ENCODE assay signal across 36 cellular contexts in the genomic region with DNA sequence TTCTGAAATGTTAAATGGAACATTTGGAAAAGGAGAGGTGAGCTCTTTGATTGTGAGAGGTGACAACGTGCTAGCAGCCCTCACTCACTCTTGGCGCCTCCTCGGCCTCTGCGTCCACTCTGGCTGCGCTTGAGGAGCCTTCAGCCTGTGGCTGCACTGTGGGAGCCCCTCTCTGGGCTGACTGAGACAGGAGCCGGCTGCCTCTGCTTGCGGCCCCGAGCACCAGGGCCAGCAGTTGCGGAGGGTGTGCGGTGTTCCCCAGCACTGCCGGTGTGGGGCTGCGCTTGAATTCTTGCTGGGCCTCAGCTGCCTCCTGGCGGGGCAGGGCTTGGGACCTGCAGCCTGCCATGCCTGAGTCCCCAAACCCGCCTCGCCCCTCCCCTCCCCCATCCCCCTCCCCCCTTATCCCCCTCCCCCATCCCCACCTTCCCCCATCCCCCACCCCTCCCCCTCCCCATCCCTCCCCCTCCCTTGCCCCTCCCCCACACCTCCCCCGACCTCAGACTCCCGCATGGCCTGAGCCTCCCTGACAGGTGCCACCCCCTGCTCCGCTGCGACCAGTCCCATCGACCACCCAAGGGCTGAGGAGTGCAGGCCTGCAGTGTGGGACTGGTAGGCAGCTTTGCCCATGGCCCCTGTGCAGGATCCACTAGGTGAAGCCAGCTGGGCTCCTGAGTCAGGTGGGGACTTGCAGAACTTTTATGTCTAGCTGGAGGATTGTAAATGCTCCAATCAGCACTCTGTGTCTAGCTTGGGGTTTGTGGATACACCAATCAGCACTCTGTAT.
"Had no signal": no experiment of that assay in that cellular context is flagged by ENCODE, and none has a peak within 500 bp of the region (broad histone marks: within the 10 kb centered on the region; RNA-seq: fewer than 3 reads in every experiment).

No MANE protein-coding gene starts in this region.

- H3K4me3 Mint-ChIP-seq: activated B cell treated with CpG ODN at 0.5 μM for 24 hours; activated CD4-positive, alpha-beta memory T cell treated with anti-CD3 and anti-CD28 coated beads for 36 hours; activated CD8-positive, alpha-beta T cell treated with anti-CD3 and anti-CD28 coated beads for 36 hours; activated naive CD4-positive, alpha-beta T cell treated with anti-CD3 and anti-CD28 coated beads for 36 hours; activated naive CD8-positive, alpha-beta T cell treated with anti-CD3 and anti-CD28 coated beads for 36 hours; activated T-cell treated with anti-CD3 and anti-CD28 coated beads, Interleukin-2, amount 50 U/mL, for 4 hours; activated T-cell treated with anti-CD3 and anti-CD28 coated beads, Interleukin-2, amount 50 U/mL, for 72 hours; activated T-helper 1 cell treated with anti-CD3 and anti-CD28 coated beads, Interleukin-12 subunit alpha, Interleukin-12 subunit beta, Interleukin-2, Interleukin-4 antibody, amounts not matched to agents 30 ng/mL and 10 ng/mL and 1 ng/mL, durations not matched to agents 14 hours and 24 hours and 36 hours; activated T-helper 17 cell treated with anti-CD3 and anti-CD28 coated beads, Interleukin-2, amount 50 U/mL, for 72 hours; T-helper 1 cell treated with Interleukin-12 subunit alpha and Interleukin-12 subunit beta and Interleukin-4 antibody, amounts not matched to agents 30 μg/mL and 1 μg/mL, for 36 hours; T-helper 2 cell treated with Interferon-gamma antibody and Interleukin-4, amounts not matched to agents 5 μg/mL and 100 μg/mL, for 36 hours had no signal

- H3K27me3 ChIP-seq: adrenal gland, body of pancreas, brain microvascular endothelial cell, breast epithelium had no signal

- H3K27ac ChIP-seq: adrenal gland, body of pancreas, brain microvascular endothelial cell, breast epithelium, VCaP had no signal

- H3K9me3 Mint-ChIP-seq: activated CD4-positive, alpha-beta memory T cell treated with anti-CD3 and anti-CD28 coated beads for 36 hours; activated naive CD4-positive, alpha-beta T cell treated with anti-CD3 and anti-CD28 coated beads for 36 hours; activated naive CD8-positive, alpha-beta T cell treated with anti-CD3 and anti-CD28 coated beads for 36 hours; activated T-cell treated with anti-CD3 and anti-CD28 coated beads, Interleukin-2, amount 50 U/mL, for 4 hours; activated T-cell treated with anti-CD3 and anti-CD28 coated beads, Interleukin-2, amount 50 U/mL, for 72 hours; activated T-helper 17 cell treated with anti-CD3 and anti-CD28 coated beads, Interleukin-2, amount 50 U/mL, for 72 hours had no signal

- DNase-seq: activated B cell treated with CpG ODN at 0.5 μM for 24 hours; activated CD4-positive, alpha-beta memory T cell treated with anti-CD3 and anti-CD28 coated beads for 36 hours; activated CD4-positive, alpha-beta T cell treated with anti-CD3 and anti-CD28 coated beads for 48 hours; activated CD4-positive, alpha-beta T cell treated with anti-CD3 and anti-CD28 coated beads, Interleukin-2, amount 50 U/mL, for 1 hour; activated CD4-positive, alpha-beta T cell treated with anti-CD3 and anti-CD28 coated beads, Interleukin-2, amount 50 U/mL, for 4 hours; activated CD4-positive, CD25-positive, alpha-beta regulatory T cell treated with anti-CD3 and anti-CD28 coated beads, Interleukin-2, amount 50 U/mL, for 72 hours; activated CD8-positive, alpha-beta memory T cell treated with anti-CD3 and anti-CD28 coated beads, Interleukin-2, amount 50 U/mL, for 4 hours; activated CD8-positive, alpha-beta T cell treated with anti-CD3 and anti-CD28 coated beads for 36 hours; activated effector memory CD4-positive, alpha-beta T cell treated with anti-CD3 and anti-CD28 coated beads, Interleukin-2, amount 50 U/mL, for 16 hours; activated gamma-delta T cell treated with Interleukin-2 at 50 U/mL for 16 hours; activated naive CD4-positive, alpha-beta T cell; activated naive CD4-positive, alpha-beta T cell treated with anti-CD3 and anti-CD28 coated beads for 36 hours; activated naive CD4-positive, alpha-beta T cell treated with anti-CD3 and anti-CD28 coated beads, Interleukin-2, amount 50 U/mL, for 16 hours; activated naive CD8-positive, alpha-beta T cell treated with anti-CD3 and anti-CD28 coated beads for 36 hours; activated T-cell treated with anti-CD3 and anti-CD28 coated beads for 4 hours; activated T-cell treated with anti-CD3 and anti-CD28 coated beads, Interleukin-2, amount 50 U/mL, for 1 hour; activated T-cell treated with anti-CD3 and anti-CD28 coated beads, Interleukin-2, amount 50 U/mL, for 4 hours; activated T-cell treated with anti-CD3 and anti-CD28 coated beads, Interleukin-2, amount 50 U/mL, for 72 hours; adrenal gland; amniotic stem cell; aorta; body of pancreas; brain microvascular endothelial cell; central memory CD4-positive, alpha-beta T cell; T-helper 1 cell; T-helper 2 cell; T-helper 9 cell had no signal

- H3K9me3 ChIP-seq: adrenal gland, body of pancreas had no signal

- H3K36me3 Mint-ChIP-seq: activated CD4-positive, alpha-beta memory T cell treated with anti-CD3 and anti-CD28 coated beads for 36 hours; activated naive CD8-positive, alpha-beta T cell treated with anti-CD3 and anti-CD28 coated beads for 36 hours had no signal

- H3K4me1 Mint-ChIP-seq: activated B cell treated with CpG ODN at 0.5 μM for 24 hours; activated naive CD8-positive, alpha-beta T cell treated with anti-CD3 and anti-CD28 coated beads for 36 hours; activated T-helper 17 cell treated with anti-CD3 and anti-CD28 coated beads, Interleukin-2, amount 50 U/mL, for 72 hours had no signal

- H3K27ac Mint-ChIP-seq: activated B cell treated with CpG ODN at 0.5 μM for 24 hours; activated CD4-positive, alpha-beta memory T cell treated with anti-CD3 and anti-CD28 coated beads for 36 hours; activated CD8-positive, alpha-beta T cell treated with anti-CD3 and anti-CD28 coated beads for 36 hours; activated naive CD4-positive, alpha-beta T cell treated with anti-CD3 and anti-CD28 coated beads for 36 hours; activated naive CD4-positive, alpha-beta T cell treated with anti-CD3 and anti-CD28 coated beads, Interleukin-2, amount 50 U/mL, for 72 hours; activated naive CD8-positive, alpha-beta T cell treated with anti-CD3 and anti-CD28 coated beads for 36 hours; activated T-cell treated with anti-CD3 and anti-CD28 coated beads, Interleukin-2, amount 50 U/mL, for 72 hours; activated T-helper 1 cell treated with anti-CD3 and anti-CD28 coated beads, Interleukin-12 subunit alpha, Interleukin-12 subunit beta, Interleukin-2, Interleukin-4 antibody, amounts not matched to agents 30 ng/mL and 10 ng/mL and 1 ng/mL, durations not matched to agents 14 hours and 24 hours and 36 hours; activated T-helper 17 cell treated with anti-CD3 and anti-CD28 coated beads, Interleukin-2, amount 50 U/mL, for 72 hours; T-helper 1 cell treated with Interleukin-12 subunit alpha and Interleukin-12 subunit beta and Interleukin-4 antibody, amounts not matched to agents 30 μg/mL and 1 μg/mL, for 36 hours; T-helper 2 cell treated with Interferon-gamma antibody and Interleukin-4, amounts not matched to agents 5 μg/mL and 100 μg/mL, for 36 hours had no signal

- H3K36me3 ChIP-seq: adrenal gland, brain microvascular endothelial cell, breast epithelium had no signal

- FAIRE-seq: astrocyte, TTC549 had no signal

- H3K27me3 Mint-ChIP-seq: activated B cell treated with CpG ODN at 0.5 μM for 24 hours; activated CD4-positive, alpha-beta memory T cell treated with anti-CD3 and anti-CD28 coated beads for 36 hours; activated CD8-positive, alpha-beta T cell treated with anti-CD3 and anti-CD28 coated beads for 36 hours; activated naive CD8-positive, alpha-beta T cell treated with anti-CD3 and anti-CD28 coated beads for 36 hours; activated T-helper 17 cell treated with anti-CD3 and anti-CD28 coated beads, Interleukin-2, amount 50 U/mL, for 72 hours had no signal

- ATAC-seq: activated CD8-positive, alpha-beta T cell treated with anti-CD3 and anti-CD28 coated beads for 36 hours; activated naive CD4-positive, alpha-beta T cell treated with anti-CD3 and anti-CD28 coated beads, Interleukin-2, amount 50 U/mL, for 72 hours; activated T-cell treated with anti-CD3 and anti-CD28 coated beads, Interleukin-2, amount 50 U/mL, for 4 hours; activated T-cell treated with anti-CD3 and anti-CD28 coated beads, Interleukin-2, amount 50 U/mL, for 72 hours; activated T-helper 17 cell treated with anti-CD3 and anti-CD28 coated beads, Interleukin-2, amount 50 U/mL, for 72 hours; body of pancreas had no signal

- H3K4me1 ChIP-seq: adrenal gland, body of pancreas, breast epithelium had no signal

- H3K4me3 ChIP-seq: adrenal gland, body of pancreas, breast epithelium had no signal
